In genomic region chr4:41990383-41991111, GRCh38 we compare ENCODE assay signal across 1 cellular context.
TF ChIP-seq lines count a peak whose summit lies in the region.

TSS of gene SLC30A9 (plus strand) at chr4:41990530. CDS start at chr4:41990652, 122 bp downstream.

TF ChIP-seq in K562, 482 proteins besides CTCF, POLR2A, EP300 and RAD21 (continued from another document):
- no peak for TF ChIP-seq ZNF280B (CRISPR knock-in tag; IDR thresholded peaks at IDR 0.05)
- peak; percentile 70; the same call in 1 of the 2 replicates for TF ChIP-seq CTBP1 (IDR thresholded peaks at IDR 0.05; ENCODE audit: borderline replicate concordance)
- TF ChIP-seq TBP (optimal IDR thresholded peaks at IDR 0.05; ENCODE audit: low read depth, low read length): peak; percentile 87
- peak; percentile 95 for TF ChIP-seq C11orf30 (IDR thresholded peaks at IDR 0.05; ENCODE audit: low read depth)
- TF ChIP-seq GTF3C2 (IDR thresholded peaks at IDR 0.05; ENCODE audit: borderline replicate concordance, extremely low read depth, insufficient read length): no peak
- peak in 1 of 2 experiments; percentile 64; a peak in 2 of 4 replicates for TF ChIP-seq TBL1XR1 (IDR thresholded peaks at IDR 0.05; ENCODE audit: low read length in 2 of 2)
- peak; percentile 62 for TF ChIP-seq HNRNPLL (IDR thresholded peaks at IDR 0.05; ENCODE audit: low read depth, low read length, poor library complexity, severe bottlenecking)
- TF ChIP-seq NR2C2 (CRISPR knock-in tag; IDR thresholded peaks at IDR 0.05): peak; percentile 77
- peak; percentile 97 for TF ChIP-seq NR2C2 (tag; IDR thresholded peaks at IDR 0.05)
- no peak for TF ChIP-seq MBD1 (CRISPR knock-in tag; IDR thresholded peaks at IDR 0.05)
- TF ChIP-seq IRF1 (CRISPR knock-in tag; IDR thresholded peaks at IDR 0.05; ENCODE audit: borderline replicate concordance): no peak
- TF ChIP-seq COPS2 (conservative IDR thresholded peaks at IDR 0.05): no peak
- no peak for TF ChIP-seq CEBPZ (IDR thresholded peaks at IDR 0.05; ENCODE audit: borderline replicate concordance, low read depth, low read length)
- TF ChIP-seq CBFA2T2 (conservative IDR thresholded peaks at IDR 0.05): no peak
- TF ChIP-seq ELF1 (tag; IDR thresholded peaks at IDR 0.05): peak; percentile 83
- no peak for TF ChIP-seq DNMT1 (IDR thresholded peaks at IDR 0.05)
- no peak for TF ChIP-seq CBX8 (IDR thresholded peaks at IDR 0.05; ENCODE audit: borderline replicate concordance, extremely low read depth, low read depth, low read length, poor library complexity, severe bottlenecking)
- peak in 1 of 2 experiments; percentile 42; a peak in 1 of 4 replicates for TF ChIP-seq NONO (IDR thresholded peaks at IDR 0.05; ENCODE audit: low read depth in 2 of 2, low read length in 1 of 2)
- TF ChIP-seq ARID2 (IDR thresholded peaks at IDR 0.05): peak; percentile 36; the same call in 1 of the 2 replicates
- no peak for TF ChIP-seq FOXA3 (CRISPR knock-in tag; conservative IDR thresholded peaks at IDR 0.05 in 1 of 2, IDR thresholded peaks at IDR 0.05 in 1 of 2)
- TF ChIP-seq ELF4 (CRISPR knock-in tag; IDR thresholded peaks at IDR 0.05): no peak
- TF ChIP-seq ZNF197 (CRISPR knock-in tag; IDR thresholded peaks at IDR 0.05; ENCODE audit: low read depth): no peak
- no peak for TF ChIP-seq ZNF431 (CRISPR knock-in tag; IDR thresholded peaks at IDR 0.05)
- no peak for TF ChIP-seq NR1H2 (CRISPR knock-in tag; IDR thresholded peaks at IDR 0.05)
- TF ChIP-seq RB1 (IDR thresholded peaks at IDR 0.05; ENCODE audit: low read depth): peak; percentile 76; the same call in 1 of the 2 replicates
- TF ChIP-seq PHF20 (IDR thresholded peaks at IDR 0.05; ENCODE audit: partially characterized antibody): peak; percentile 88
- TF ChIP-seq RFX5 (IDR thresholded peaks at IDR 0.05; ENCODE audit: low read depth, low read length): peak; percentile 43; the same call in 1 of the 2 replicates
- TF ChIP-seq FOXJ3 (CRISPR knock-in tag; IDR thresholded peaks at IDR 0.05): no peak
- TF ChIP-seq PHF21A (IDR thresholded peaks at IDR 0.05; ENCODE audit: borderline replicate concordance, low read depth): no peak
- TF ChIP-seq RBM25 (IDR thresholded peaks at IDR 0.05; ENCODE audit: low read depth, low read length, severe bottlenecking): no peak
- no peak for TF ChIP-seq ZNF165 (CRISPR knock-in tag; IDR thresholded peaks at IDR 0.05; ENCODE audit: borderline replicate concordance)
TF ChIP-seq in K562: peak in this region for 109.
